17 cellular contexts compared by ENCODE assay signal in the genomic region with DNA sequence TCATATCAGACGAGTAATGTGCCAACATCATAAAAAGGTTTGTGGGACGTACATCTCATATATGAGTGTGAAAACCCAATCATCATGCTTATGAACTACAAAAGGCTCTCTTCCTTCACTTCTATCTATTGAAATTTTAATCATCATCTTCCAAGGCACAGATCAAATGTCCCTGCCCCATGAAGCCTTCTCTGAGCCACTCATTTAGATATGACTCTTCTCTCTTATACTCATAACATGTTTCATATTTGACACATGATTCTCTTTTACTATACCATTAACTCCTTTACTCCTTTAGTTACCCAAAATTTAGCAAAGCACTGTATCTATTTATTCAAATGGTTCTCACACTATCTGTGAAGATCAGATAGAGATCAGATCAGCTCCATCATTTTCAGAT. TPM values are rescaled to one million over a fixed set of nuclear protein-coding genes. Genes with fewer than 3 reads are reported as not detected.
DNase-seq lines count a peak whose midpoint lies in the region; ATAC-seq, FAIRE-seq and TF ChIP-seq lines count a peak whose summit lies in the region.
"Had no signal": no experiment of that assay in that cellular context is flagged by ENCODE, and none has a peak within 500 bp of the region (broad histone marks: within the 10 kb centered on the region; RNA-seq: fewer than 3 reads in every experiment).

No MANE protein-coding gene starts in this region.

- no peak overlapping the region for H2AFZ ChIP-seq in HepG2 (ENCODE audit: low read length)

- TF ChIP-seq CTCF in HepG2 (CRISPR knock-in tag; IDR thresholded peaks at IDR 0.05) (no peak), right lobe of liver (IDR thresholded peaks at IDR 0.05) (no peak), WERI-Rb-1 (IDR thresholded peaks at IDR 0.05; ENCODE audit: low read depth, low read length) (no peak)

- H3K4me1 ChIP-seq in HepG2 (ENCODE audit: insufficient read depth, low read length) = peaks cover 7% of the 10 kb centered on the region; the same call in 1 of the 2 replicates
- no peaks in the 10 kb centered on the region for H3K4me1 ChIP-seq in right lobe of liver

- H3K4me3 ChIP-seq in HepG2 (replicated peaks in 1 of 3; ENCODE audit: insufficient read depth in 1 of 3, low read depth in 2 of 3, low read length in 3 of 3) (no peak overlapping the region), right lobe of liver (no peak overlapping the region), WERI-Rb-1 (ENCODE audit: low read depth, low read length) (no peak overlapping the region)

- H3K4me1 Mint-ChIP-seq in activated T-cell treated with anti-CD3 and anti-CD28 coated beads, Interleukin-2, amount 50 U/mL, for 4 hours (ENCODE audit: low read depth) = peaks cover 30% of the 10 kb centered on the region
- peaks cover 35% of the 10 kb centered on the region for H3K4me1 Mint-ChIP-seq in activated T-helper 17 cell treated with anti-CD3 and anti-CD28 coated beads, Interleukin-2, amount 50 U/mL, for 72 hours
- H3K4me1 Mint-ChIP-seq: B cell had no signal

- DNase-seq in activated T-cell treated with anti-CD3 and anti-CD28 coated beads, Interleukin-2, amount 50 U/mL, for 4 hours = no peak
- DNase-seq in activated T-cell treated with anti-CD3 and anti-CD28 coated beads for 4 hours (no peak), HepG2 (ENCODE audit: low spot score) (no peak), right lobe of liver (no peak), WERI-Rb-1 (no peak)
- DNase-seq: C1 segment of cervical spinal cord; Calu3; CD4-positive, alpha-beta T cell; DMS 273 treated with DMSO at 0.1 percent for 48 hours; HCEC 1CT; HFFc6 had no signal

- no peak overlapping the region for H3K27ac ChIP-seq in HepG2 (ENCODE audit: extremely low read length, insufficient read depth, low read length)
- H3K27ac ChIP-seq in right lobe of liver = no peak overlapping the region
- no peak overlapping the region for H3K27ac ChIP-seq in WERI-Rb-1

- intact Hi-C loops in HepG2 (cut with micrococcal nuclease; ENCODE audit: unreplicated experiment) = no loop called here
- intact Hi-C loops in right lobe of liver (cut with DNase I) = no loop called here

- in situ Hi-C loops in HepG2 (cut with HindIII; ENCODE audit: extremely low pct_ligation_motif_present, low pct_unique_long_range_greater_than_20kb) = no loop called here

- H3K27me3 ChIP-seq in HepG2 (ENCODE audit: control insufficient read depth in 1 of 2, insufficient read depth in 2 of 2, low read length in 2 of 2) (no peaks in the 10 kb centered on the region), right lobe of liver (no peaks in the 10 kb centered on the region), WERI-Rb-1 (ENCODE audit: insufficient read depth, low read depth, severe bottlenecking) (no peaks in the 10 kb centered on the region)

- H3K27ac Mint-ChIP-seq in activated T-helper 17 cell treated with anti-CD3 and anti-CD28 coated beads, Interleukin-2, amount 50 U/mL, for 72 hours = peak overlapping the region; percentile 1
- H3K27ac Mint-ChIP-seq: B cell; CD4-positive, alpha-beta T cell; HFFc6 had no signal

- FAIRE-seq in HepG2 (lab: Jason Lieb, UNC) = no peak
- FAIRE-seq: A204.1, GM18507, HTR-8/SVneo had no signal

- peak; percentile 85 for ATAC-seq in activated T-cell treated with anti-CD3 and anti-CD28 coated beads, Interleukin-2, amount 50 U/mL, for 4 hours
- ATAC-seq in HepG2 = no peak
- no peak for ATAC-seq in right lobe of liver
- ATAC-seq in activated T-helper 17 cell treated with anti-CD3 and anti-CD28 coated beads, Interleukin-2, amount 50 U/mL, for 72 hours (replicated peaks) = peak; percentile 91
- ATAC-seq in HG03432 (IDR thresholded peaks at IDR 0.05; ENCODE audit: unreplicated experiment) = no peak

- POLR2A ChIA-PET in HepG2 (lab: Yijun Ruan, JAX) = no interaction called here

- peaks cover 19% of the 10 kb centered on the region for H4K20me1 ChIP-seq in HepG2 (ENCODE audit: insufficient read depth, low read length)

- H3K27me3 Mint-ChIP-seq in activated T-cell treated with anti-CD3 and anti-CD28 coated beads, Interleukin-2, amount 50 U/mL, for 4 hours (ENCODE audit: low read depth) = no peaks in the 10 kb centered on the region
- H3K27me3 Mint-ChIP-seq in activated T-helper 17 cell treated with anti-CD3 and anti-CD28 coated beads, Interleukin-2, amount 50 U/mL, for 72 hours = no peaks in the 10 kb centered on the region
- H3K27me3 Mint-ChIP-seq: B cell; CD4-positive, alpha-beta T cell had no signal

- peaks cover 12% of the 10 kb centered on the region for H3K36me3 Mint-ChIP-seq in activated T-cell treated with anti-CD3 and anti-CD28 coated beads, Interleukin-2, amount 50 U/mL, for 4 hours (ENCODE audit: insufficient read depth)
- peaks cover 19% of the 10 kb centered on the region for H3K36me3 Mint-ChIP-seq in activated T-helper 17 cell treated with anti-CD3 and anti-CD28 coated beads, Interleukin-2, amount 50 U/mL, for 72 hours (ENCODE audit: low read depth)

- no peak overlapping the region for H3K4me2 ChIP-seq in HepG2 (ENCODE audit: low read depth, low read length)

- TF ChIP-seq EP300 in HepG2 (IDR thresholded peaks at IDR 0.05; ENCODE audit: low read depth in 2 of 2, low read length in 2 of 2) (no peak), HepG2 (CRISPR knock-in tag; IDR thresholded peaks at IDR 0.05; ENCODE audit: borderline replicate concordance) (no peak)

- H3K9me3 Mint-ChIP-seq in activated T-cell treated with anti-CD3 and anti-CD28 coated beads, Interleukin-2, amount 50 U/mL, for 4 hours = no peaks in the 10 kb centered on the region
- no peaks in the 10 kb centered on the region for H3K9me3 Mint-ChIP-seq in activated T-helper 17 cell treated with anti-CD3 and anti-CD28 coated beads, Interleukin-2, amount 50 U/mL, for 72 hours
- H3K9me3 Mint-ChIP-seq: CD4-positive, alpha-beta T cell had no signal

- H3K36me3 ChIP-seq in HepG2 (replicated peaks in 1 of 2; ENCODE audit: control insufficient read depth in 1 of 2, insufficient read depth in 2 of 2, low read length in 2 of 2) (peaks cover 4 to 8% of the 10 kb centered on the region in 2 experiments; a peak in 3 of 5 replicates), right lobe of liver (no peaks in the 10 kb centered on the region), WERI-Rb-1 (no peaks in the 10 kb centered on the region)

- H3K4me3 Mint-ChIP-seq in activated T-cell treated with anti-CD3 and anti-CD28 coated beads, Interleukin-2, amount 50 U/mL, for 4 hours = no peak overlapping the region
- H3K4me3 Mint-ChIP-seq in activated T-helper 17 cell treated with anti-CD3 and anti-CD28 coated beads, Interleukin-2, amount 50 U/mL, for 72 hours = no peak overlapping the region
- H3K4me3 Mint-ChIP-seq: B cell; CD4-positive, alpha-beta T cell; HFFc6 had no signal

- TF ChIP-seq RAD21 in HepG2 (CRISPR knock-in tag; IDR thresholded peaks at IDR 0.05) = no peak

- peaks cover 87% of the 10 kb centered on the region for H3K79me2 ChIP-seq in HepG2 (ENCODE audit: insufficient read depth, low read length)

- H3K9ac ChIP-seq in HepG2 (ENCODE audit: insufficient read depth, low read depth, low read length) = no peak overlapping the region

- WGBS in HepG2 (ENCODE audit: low lambda C conversion rate) = 96% methylated on average over 2 of the region's 2 CpGs
- 96% methylated on average over 2 of the region's 2 CpGs for WGBS in right lobe of liver (ENCODE audit: insufficient coverage, low coverage, low lambda C conversion rate, missing lambda C conversion rate)

- H3K9me3 ChIP-seq in HepG2 (ENCODE audit: low read length) (no peaks in the 10 kb centered on the region), right lobe of liver (no peaks in the 10 kb centered on the region), WERI-Rb-1 (ENCODE audit: severe bottlenecking) (no peaks in the 10 kb centered on the region)

- TSS peak; percentile 19 for BruUV-seq in HepG2 (replicated peaks; lab: Mats Ljungman, UMichigan)

- CTCF ChIA-PET in HepG2 (lab: Yijun Ruan, JAX; ENCODE audit: low intra/inter-chr PET ratio, low total read pairs) = no interaction called here

- TF ChIP-seq POLR2A in HepG2 (IDR thresholded peaks at IDR 0.05; ENCODE audit: insufficient read depth in 1 of 2, low read depth in 2 of 2, low read length in 2 of 2) (no peak), right lobe of liver (IDR thresholded peaks at IDR 0.05) (no peak)

RNA-seq across cellular contexts. Expression of gene RALGAPA1, which starts 22.2 kb away (rescaled TPM):
- 10 to 100 TPM; 37.3 to 44.2 (median 41.9) TPM for total RNA-seq in activated T-cell treated with anti-CD3 and anti-CD28 coated beads, Interleukin-2, amount 50 U/mL, for 4 hours
- total RNA-seq in HepG2 (2016; rRNA removed; fragmentation: Illumina TruSeq; extraction: Trizol) (89.2 and 103 TPM in 2 replicates), right lobe of liver (10 to 100 TPM; 16.2 to 23.3 (median 19.7) TPM)
- 67.7 and 82.5 TPM in 2 replicates for total RNA-seq in HepG2 (2016; cell fraction: cytosol; rRNA removed; fragmentation: Illumina TruSeq; extraction: Trizol; ENCODE audit: low read depth)
- total RNA-seq in HepG2 (2016; cell fraction: insoluble cytoplasmic fraction; rRNA removed; fragmentation: Illumina TruSeq; extraction: Trizol) = 88.4 and 98.4 TPM in 2 replicates
- total RNA-seq in HepG2 (2016; cell fraction: membrane; rRNA removed; fragmentation: Illumina TruSeq; extraction: Trizol) = 66.2 and 85.5 TPM in 2 replicates
- total RNA-seq in HepG2 (2016; cell fraction: nucleus; rRNA removed; fragmentation: Illumina TruSeq; extraction: Trizol) = 215 and 231 TPM in 2 replicates
- 58.2 and 65.0 TPM in 2 replicates for polyA plus RNA-seq in HepG2 (2011; rRNA removed)
- polyA plus RNA-seq in HepG2 (2011; cell fraction: cytosol; rRNA removed) = 20.3 and 33.5 TPM in 2 replicates
- polyA plus RNA-seq in HepG2 (2011; cell fraction: nucleus; rRNA removed) = 72.7 and 78.9 TPM in 2 replicates
- polyA plus RNA-seq in HepG2 (2012) = 49.6 and 52.4 TPM in 2 replicates
- 4.1 TPM in 2 replicates for polyA plus RNA-seq in HepG2 (2016; cell fraction: cytosol; fragmentation: Illumina TruSeq; extraction: Trizol; ENCODE audit: low read depth)
- polyA plus RNA-seq in HepG2 (2016; cell fraction: insoluble cytoplasmic fraction; fragmentation: Illumina TruSeq; extraction: Trizol; ENCODE audit: low read depth) = 61.0 and 61.5 TPM in 2 replicates
- polyA plus RNA-seq in HepG2 (2016; cell fraction: membrane; fragmentation: Illumina TruSeq; extraction: Trizol; ENCODE audit: low read depth) = 8.3 and 9.4 TPM in 2 replicates
- polyA plus RNA-seq in HepG2 (2016; cell fraction: nucleus; fragmentation: Illumina TruSeq; extraction: Trizol; ENCODE audit: insufficient read depth, low read depth) = 95.7 and 106 TPM in 2 replicates
- polyA minus RNA-seq in HepG2 (2011; rRNA and poly(A)+ RNA removed; ENCODE audit: low replicate concordance) = 28.8 and 235 TPM in 2 replicates
- 103 and 117 TPM in 2 replicates for polyA minus RNA-seq in HepG2 (2011; cell fraction: cytosol; rRNA and poly(A)+ RNA removed)
- 733 and 766 TPM in 2 replicates for polyA minus RNA-seq in HepG2 (2011; cell fraction: nucleus; rRNA and poly(A)+ RNA removed)
- total RNA-seq in activated T-helper 17 cell treated with anti-CD3 and anti-CD28 coated beads, Interleukin-2, amount 50 U/mL, for 72 hours = 10 to 100 TPM; 32.8 to 36.5 TPM

RNA-seq across cellular contexts. Expression of gene BRMS1L, which starts 39.3 kb away (rescaled TPM):
- 1 to 10 TPM; 7.1 to 7.6 (median 7.3) TPM for total RNA-seq in activated T-cell treated with anti-CD3 and anti-CD28 coated beads, Interleukin-2, amount 50 U/mL, for 4 hours
- total RNA-seq in HepG2 (2016; rRNA removed; fragmentation: Illumina TruSeq; extraction: Trizol) = 23.8 and 35.5 TPM in 2 replicates
- 3.3 and 3.7 TPM in 2 replicates for total RNA-seq in HepG2 (2016; cell fraction: cytosol; rRNA removed; fragmentation: Illumina TruSeq; extraction: Trizol; ENCODE audit: low read depth)
- 27.6 and 34.0 TPM in 2 replicates for total RNA-seq in HepG2 (2016; cell fraction: insoluble cytoplasmic fraction; rRNA removed; fragmentation: Illumina TruSeq; extraction: Trizol)
- 13.4 and 14.6 TPM in 2 replicates for total RNA-seq in HepG2 (2016; cell fraction: membrane; rRNA removed; fragmentation: Illumina TruSeq; extraction: Trizol)
- 35.9 and 40.7 TPM in 2 replicates for total RNA-seq in HepG2 (2016; cell fraction: nucleus; rRNA removed; fragmentation: Illumina TruSeq; extraction: Trizol)
- polyA plus RNA-seq in HepG2 (2011; rRNA removed) = 16.6 and 21.1 TPM in 2 replicates
- polyA plus RNA-seq in HepG2 (2011; cell fraction: cytosol; rRNA removed) = 5.9 and 10.4 TPM in 2 replicates
- polyA plus RNA-seq in HepG2 (2011; cell fraction: nucleus; rRNA removed) = 10.1 and 15.3 TPM in 2 replicates
- 20.9 and 22.7 TPM in 2 replicates for polyA plus RNA-seq in HepG2 (2012)
- polyA plus RNA-seq in HepG2 (2016; cell fraction: cytosol; fragmentation: Illumina TruSeq; extraction: Trizol; ENCODE audit: low read depth) = 3.5 and 3.7 TPM in 2 replicates
- 52.9 and 57.5 TPM in 2 replicates for polyA plus RNA-seq in HepG2 (2016; cell fraction: insoluble cytoplasmic fraction; fragmentation: Illumina TruSeq; extraction: Trizol; ENCODE audit: low read depth)
- 11.6 and 12.9 TPM in 2 replicates for polyA plus RNA-seq in HepG2 (2016; cell fraction: membrane; fragmentation: Illumina TruSeq; extraction: Trizol; ENCODE audit: low read depth)
- polyA plus RNA-seq in HepG2 (2016; cell fraction: nucleus; fragmentation: Illumina TruSeq; extraction: Trizol; ENCODE audit: insufficient read depth, low read depth) = 54.9 and 62.3 TPM in 2 replicates
- 1.5 and 1.8 TPM in 2 replicates for polyA minus RNA-seq in HepG2 (2011; rRNA and poly(A)+ RNA removed; ENCODE audit: low replicate concordance)
- polyA minus RNA-seq in HepG2 (2011; cell fraction: cytosol; rRNA and poly(A)+ RNA removed) = 10.1 and 11.6 TPM in 2 replicates
- 52.1 and 73.6 TPM in 2 replicates for polyA minus RNA-seq in HepG2 (2011; cell fraction: nucleus; rRNA and poly(A)+ RNA removed)
- 1 to 10 TPM; 2.3 to 6.2 (median 3.3) TPM for total RNA-seq in right lobe of liver
- total RNA-seq in activated T-helper 17 cell treated with anti-CD3 and anti-CD28 coated beads, Interleukin-2, amount 50 U/mL, for 72 hours = 1 to 10 TPM; 5.4 to 7.7 TPM

Comparison
In these comparisons a context has a peak if more than half of its experiments do, and no peak if none do; other contexts are left out.
1. ATAC-seq: peak in activated T-cell treated with anti-CD3 and anti-CD28 coated beads, Interleukin-2, amount 50 U/mL, for 4 hours (2 of 2) and activated T-helper 17 cell treated with anti-CD3 and anti-CD28 coated beads, Interleukin-2, amount 50 U/mL, for 72 hours (single experiment); none in HepG2 (single experiment), right lobe of liver (0 of 4) and HG03432 (single experiment).